ENCODE assay signal across 8 cellular contexts in genomic region chr6:16316741-16317251, GRCh38.
A peak's percentile ranks its signal among the peaks of the same experiment; 100 is the strongest.
DNase-seq lines count a peak whose midpoint lies in the region; ATAC-seq and TF ChIP-seq lines count a peak whose summit lies in the region.

No MANE protein-coding gene starts in this region.

- no peaks in the 10 kb centered on the region for H3K27me3 ChIP-seq in AG04450 (ENCODE audit: control insufficient read depth, insufficient read depth, low read length)
- H3K27me3 ChIP-seq in ascending aorta, result no peaks in the 10 kb centered on the region
- no peaks in the 10 kb centered on the region for H3K27me3 ChIP-seq in left lung

- H3K36me3 ChIP-seq in ascending aorta (no peaks in the 10 kb centered on the region), left lung (no peaks in the 10 kb centered on the region)

- intact Hi-C loops in ascending aorta (cut with DNase I) (loop anchor here (2.0 to 5.0 kb wide), 3 partner anchors 14 to 1069 kb away; partner anchors contain the start of genes JARID2 and MYLIP), left lung (cut with DNase I) (no loop called here)

- CTCF ChIA-PET in AG04450 (lab: Charles Lee), result interaction anchor here (0.5 to 2.7 kb wide), 9 partner anchors 12 to 1398 kb away, joined by 3 to 10 read pairs (median 4); no protein-coding TSS in a partner anchor
- CTCF ChIA-PET in GM10248 (lab: Yijun Ruan, JAX), result interaction anchor here (0.7 to 6.1 kb wide), 19 partner anchors 8 to 647 kb away, joined by 3 to 48 read pairs (median 4); no protein-coding TSS in a partner anchor

- no peak overlapping the region for H3K4me3 ChIP-seq in AG04450 (ENCODE audit: low read depth, low read length)
- H3K4me3 ChIP-seq in ascending aorta, result no peak overlapping the region
- no peak overlapping the region for H3K4me3 ChIP-seq in left lung

- H3K9me3 ChIP-seq in AG04450 (ENCODE audit: control insufficient read depth, insufficient read depth, low read length), result no peaks in the 10 kb centered on the region
- H3K9me3 ChIP-seq in ascending aorta, result no peaks in the 10 kb centered on the region
- no peaks in the 10 kb centered on the region for H3K9me3 ChIP-seq in left lung

- H3K4me1 ChIP-seq in ascending aorta (peaks cover 11 to 47% of the 10 kb centered on the region in 2 donors), left lung (peaks cover 24 to 34% of the 10 kb centered on the region in 2 donors)

- peak; percentile 17 for ATAC-seq in left lung
- no peak for ATAC-seq in GM21367 (IDR thresholded peaks at IDR 0.05; ENCODE audit: unreplicated experiment)

- POLR2A ChIA-PET in AG04450 (lab: Yijun Ruan, JAX) (no interaction called here), GM10248 (lab: Yijun Ruan, JAX) (no interaction called here)

- TF ChIP-seq CTCF in AG04450 (IDR thresholded peaks at IDR 0.05; ENCODE audit: low read depth, low read length) (peak; percentile 89), GM10248 (IDR thresholded peaks at IDR 0.05; ENCODE audit: control extremely low read depth, extremely low read depth, low read depth, missing control alignments) (peak; percentile 53), ascending aorta (IDR thresholded peaks at IDR 0.05) (peak; percentile 37 to 73 (median 71)), left lung (IDR thresholded peaks at IDR 0.05) (peak; percentile 62 to 69)

- DNase-seq in AG04450 (ENCODE audit: low read depth, low spot score) (no peak), GM10248 (ENCODE audit: extremely low spot score) (peak; percentile 53), NCI-H2196 treated with DMSO at 0.1 percent for 48 hours (lab: John Stamatoyannopoulos, UW; ENCODE audit: unreplicated experiment) (peak; percentile 21), ascending aorta (ENCODE audit: low spot score in 2 of 2) (peak in 1 of 2 donors; percentile 64), left lung (no peak), cerebellar cortex (ENCODE audit: low spot score) (no peak), pons (ENCODE audit: low spot score) (no peak)

- H3K27ac ChIP-seq in AG04450 (ENCODE audit: low read depth, low read length) (no peak overlapping the region), ascending aorta (peak overlapping the region; percentile 96), left lung (no peak overlapping the region)

Comparison
In these comparisons a context has a peak if more than half of its experiments do, and no peak if none do; other contexts are left out.
1. DNase-seq: peak in GM10248 (single experiment) and NCI-H2196 treated with DMSO at 0.1 percent for 48 hours (single experiment); none in AG04450 (single experiment), left lung (0 of 2), cerebellar cortex (single experiment) and pons (single experiment).
2. H3K27ac ChIP-seq: peak in ascending aorta (2 of 2); none in AG04450 (single experiment) and left lung (0 of 2).
3. Peak in every context shown above with its lines, with median percentiles within 50 percentile points of each other: CTCF ChIP-seq.